11 cellular contexts compared by ENCODE assay signal in the genomic region with DNA sequence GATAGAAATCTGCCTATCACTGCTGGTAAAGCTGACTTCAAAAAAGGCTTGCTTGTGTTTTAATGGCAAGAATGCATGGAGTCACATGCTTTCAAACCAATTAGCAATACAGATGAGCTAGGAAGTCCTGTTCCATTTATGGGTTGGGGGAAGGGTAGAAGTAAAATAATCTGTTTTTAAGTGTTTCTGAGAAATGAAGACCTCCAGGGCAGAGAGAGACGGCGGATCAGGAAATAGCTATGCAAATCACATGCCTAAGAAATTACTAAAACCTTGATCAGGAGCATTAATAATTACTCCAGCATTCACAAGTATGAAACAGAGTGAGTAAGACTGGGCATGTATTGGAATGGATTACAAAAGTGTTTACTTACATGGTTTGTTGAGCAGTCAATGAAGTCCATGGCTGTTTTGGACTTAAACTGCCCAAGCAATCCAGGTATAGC.
DNase-seq lines count a peak whose midpoint lies in the region; ATAC-seq and TF ChIP-seq lines count a peak whose summit lies in the region.
"Had no signal": no experiment of that assay in that cellular context is flagged by ENCODE, and none has a peak within 500 bp of the region (broad histone marks: within the 10 kb centered on the region; RNA-seq: fewer than 3 reads in every experiment).

No MANE protein-coding gene starts in this region.

- peaks cover 90% of the 10 kb centered on the region for H3K4me1 Mint-ChIP-seq in mesothelial cell of epicardium

- no peaks in the 10 kb centered on the region for H3K27me3 ChIP-seq in heart left ventricle

- peaks cover 15 to 84% (median 47%) of the 10 kb centered on the region in 12 donors for H3K4me1 ChIP-seq in heart left ventricle

- peak overlapping the region; percentile 31 for H3K27ac Mint-ChIP-seq in mesothelial cell of epicardium

- no peaks in the 10 kb centered on the region for H3K36me3 ChIP-seq in heart left ventricle

- no peak overlapping the region for H3K4me3 ChIP-seq in heart left ventricle

- peak; percentile 12 for DNase-seq in AG08396 (ENCODE audit: low spot score)
- peak; percentile 53 for DNase-seq in KBM-7
- DNase-seq in astrocyte of the hippocampus (ENCODE audit: low read depth, low spot score): peak; percentile 91
- no peak for DNase-seq in mesothelial cell of epicardium (ENCODE audit: low spot score in 2 of 2, unreplicated experiment in 2 of 2)
- no peak for DNase-seq in heart left ventricle
- DNase-seq in G401 (ENCODE audit: low spot score): no peak
- DNase-seq in anterior cingulate cortex (lab: John Stamatoyannopoulos, UW): no peak
- DNase-seq: activated CD4-positive, alpha-beta T cell treated with anti-CD3 and anti-CD28 coated beads, Interleukin-2, amount 50 U/mL, for 1 hour; NCI-H1436 treated with DMSO at 0.1 percent for 48 hours had no signal

- H3K4me3 Mint-ChIP-seq in mesothelial cell of epicardium: no peak overlapping the region

- TF ChIP-seq POLR2A in heart left ventricle (IDR thresholded peaks at IDR 0.05): no peak

- in situ Hi-C loops in KBM-7 (cut with MboI; ENCODE audit: low pct_unique_long_range_greater_than_20kb, low sequenced_read_pairs) (no loop called here), G401 (cut with HindIII; ENCODE audit: low sequenced_read_pairs) (no loop called here)

- H3K27ac ChIP-seq in heart left ventricle: peak overlapping the region in 3 of 12 donors; percentile 8 to 40 (median 11)

- no peaks in the 10 kb centered on the region for H3K9me3 ChIP-seq in heart left ventricle

- intact Hi-C loops in heart left ventricle (cut with DNase I): loop anchor here in 2 of 10 donors (10.0 kb wide), 2 partner anchors 51 to 91 kb away; no protein-coding TSS in a partner anchor

- TF ChIP-seq CTCF in mesothelial cell of epicardium (IDR thresholded peaks at IDR 0.05; ENCODE audit: unreplicated experiment): no peak
- TF ChIP-seq CTCF in heart left ventricle (IDR thresholded peaks at IDR 0.05): no peak

- H3K36me3 Mint-ChIP-seq in mesothelial cell of epicardium: no peaks in the 10 kb centered on the region

- no peaks in the 10 kb centered on the region for H3K9me3 Mint-ChIP-seq in mesothelial cell of epicardium

- ATAC-seq in heart left ventricle (no peak), HG03469 (IDR thresholded peaks at IDR 0.05; ENCODE audit: unreplicated experiment) (no peak)
- ATAC-seq: HCT116 had no signal

- 57 to 65% (median 59%) methylated on average over 2 of the region's 2 CpGs for WGBS in heart left ventricle, 4 donors

- no peaks in the 10 kb centered on the region for H3K27me3 Mint-ChIP-seq in mesothelial cell of epicardium (ENCODE audit: low read depth)

Comparison
In these comparisons a context has a peak if more than half of its experiments do, and no peak if none do; other contexts are left out.
1. DNase-seq: peak in AG08396 (single experiment), KBM-7 (single experiment) and astrocyte of the hippocampus (single experiment); none in mesothelial cell of epicardium (0 of 2), heart left ventricle (0 of 5), G401 (single experiment) and anterior cingulate cortex (0 of 58).